ENCODE assay signal across 24 cellular contexts in genomic region chr11:17934194-17934593, GRCh38.
"Had no signal": no experiment of that assay in that cellular context is flagged by ENCODE, and none has a peak within 500 bp of the region (broad histone marks: within the 10 kb centered on the region; RNA-seq: fewer than 3 reads in every experiment).

No MANE protein-coding gene starts in this region.

- H3K4me3 Mint-ChIP-seq: activated B cell treated with CpG ODN at 0.5 μM for 24 hours; activated CD4-positive, alpha-beta T cell treated with anti-CD3 and anti-CD28 coated beads, Interleukin-2, amount 10 ng/mL, durations not matched to agents 24 days and 14 days; activated CD8-positive, alpha-beta memory T cell treated with anti-CD3 and anti-CD28 coated beads, Interleukin-2, amount 10 ng/mL, durations not matched to agents 7 days and 5 days; activated naive CD4-positive, alpha-beta T cell treated with anti-CD3 and anti-CD28 coated beads, Interleukin-2, amount 50 U/mL, for 24 hours; activated T-cell treated with anti-CD3 and anti-CD28 coated beads, Interleukin-2, amount 50 U/mL, for 24 hours; activated T-helper 1 cell treated with anti-CD3 and anti-CD28 coated beads, Interleukin-12 subunit alpha, Interleukin-12 subunit beta, Interleukin-2, Interleukin-4 antibody, amounts not matched to agents 30 ng/mL and 10 ng/mL and 1 ng/mL, durations not matched to agents 14 hours and 24 hours and 36 hours; T-cell had no signal

- H3K4me3 ChIP-seq: ascending aorta, body of pancreas had no signal

- H3K27me3 Mint-ChIP-seq: activated B cell treated with CpG ODN at 0.5 μM for 24 hours; activated CD4-positive, alpha-beta T cell treated with anti-CD3 and anti-CD28 coated beads, Interleukin-2, amount 10 ng/mL, durations not matched to agents 24 days and 14 days; activated CD8-positive, alpha-beta memory T cell treated with anti-CD3 and anti-CD28 coated beads, Interleukin-2, amount 10 ng/mL, durations not matched to agents 7 days and 5 days; activated naive CD4-positive, alpha-beta T cell treated with anti-CD3 and anti-CD28 coated beads, Interleukin-2, amount 50 U/mL, for 24 hours; activated T-cell treated with anti-CD3 and anti-CD28 coated beads, Interleukin-2, amount 50 U/mL, for 24 hours; T-cell had no signal

- ATAC-seq: activated CD8-positive, alpha-beta memory T cell treated with anti-CD3 and anti-CD28 coated beads, Interleukin-2, amount 10 ng/mL, durations not matched to agents 7 days and 5 days; body of pancreas; T-cell had no signal

- H3K4me1 Mint-ChIP-seq: activated B cell treated with CpG ODN at 0.5 μM for 24 hours; activated CD4-positive, alpha-beta T cell treated with anti-CD3 and anti-CD28 coated beads, Interleukin-2, amount 10 ng/mL, durations not matched to agents 24 days and 14 days; activated CD8-positive, alpha-beta memory T cell treated with anti-CD3 and anti-CD28 coated beads, Interleukin-2, amount 10 ng/mL, durations not matched to agents 7 days and 5 days; activated naive CD4-positive, alpha-beta T cell treated with anti-CD3 and anti-CD28 coated beads, Interleukin-2, amount 50 U/mL, for 24 hours had no signal

- H3K36me3 ChIP-seq: ascending aorta had no signal

- H3K4me1 ChIP-seq: ascending aorta, body of pancreas had no signal

- H3K9me3 Mint-ChIP-seq: activated CD4-positive, alpha-beta T cell treated with anti-CD3 and anti-CD28 coated beads, Interleukin-2, amount 10 ng/mL, durations not matched to agents 24 days and 14 days; activated T-helper 1 cell treated with anti-CD3 and anti-CD28 coated beads, Interleukin-12 subunit alpha, Interleukin-12 subunit beta, Interleukin-2, Interleukin-4 antibody, amounts not matched to agents 30 ng/mL and 10 ng/mL and 1 ng/mL, durations not matched to agents 14 hours and 24 hours and 36 hours; T-cell had no signal

- H3K27me3 ChIP-seq: ascending aorta, body of pancreas had no signal

- DNase-seq: activated B cell treated with CpG ODN at 0.5 μM for 24 hours; activated CD4-positive, alpha-beta T cell treated with anti-CD3 and anti-CD28 coated beads for 1 hour; activated CD4-positive, alpha-beta T cell treated with anti-CD3 and anti-CD28 coated beads, Interleukin-2, amount 10 ng/mL, durations not matched to agents 24 days and 14 days; activated CD4-positive, alpha-beta T cell treated with anti-CD3 and anti-CD28 coated beads, Interleukin-2, amount 50 U/mL, for 48 hours; activated CD8-positive, alpha-beta memory T cell treated with anti-CD3 and anti-CD28 coated beads, Interleukin-2, amount 10 ng/mL, durations not matched to agents 7 days and 5 days; activated effector memory CD4-positive, alpha-beta T cell treated with Interleukin-2 at 50 U/mL for 16 hours; activated naive CD4-positive, alpha-beta T cell; activated T-cell treated with anti-CD3 and anti-CD28 coated beads, Interleukin-2, amount 50 U/mL, for 24 hours; amniotic stem cell; body of pancreas; central memory CD4-positive, alpha-beta T cell; MM.1S; NCI-H1105; NCI-H1694 treated with DMSO at 0.1 percent for 48 hours; NCI-H345; NCI-H510A; NCI-H526 treated with DMSO at 0.1 percent for 48 hours; SIG-M5; T-cell; T-helper 2 cell; T1000 had no signal

- H3K9me3 ChIP-seq: ascending aorta, body of pancreas had no signal

- H3K27ac ChIP-seq: ascending aorta, body of pancreas had no signal

- H3K27ac Mint-ChIP-seq: activated B cell treated with CpG ODN at 0.5 μM for 24 hours; activated CD4-positive, alpha-beta T cell treated with anti-CD3 and anti-CD28 coated beads, Interleukin-2, amount 10 ng/mL, durations not matched to agents 24 days and 14 days; activated CD8-positive, alpha-beta memory T cell treated with anti-CD3 and anti-CD28 coated beads, Interleukin-2, amount 10 ng/mL, durations not matched to agents 7 days and 5 days; activated naive CD4-positive, alpha-beta T cell treated with anti-CD3 and anti-CD28 coated beads, Interleukin-2, amount 50 U/mL, for 24 hours; activated T-cell treated with anti-CD3 and anti-CD28 coated beads, Interleukin-2, amount 50 U/mL, for 24 hours; activated T-helper 1 cell treated with anti-CD3 and anti-CD28 coated beads, Interleukin-12 subunit alpha, Interleukin-12 subunit beta, Interleukin-2, Interleukin-4 antibody, amounts not matched to agents 30 ng/mL and 10 ng/mL and 1 ng/mL, durations not matched to agents 14 hours and 24 hours and 36 hours; T-cell had no signal
